In genomic region chr1:231240531-231240882, GRCh38 we compare ENCODE assay signal across 8 cellular contexts. TPM values are rescaled to one million over a fixed set of nuclear protein-coding genes. Genes with fewer than 3 reads are reported as not detected.
DNase-seq lines count a peak whose midpoint lies in the region; ATAC-seq lines count a peak whose summit lies in the region.

No MANE protein-coding gene starts in this region.

- H3K9me3 ChIP-seq in adipocyte (ENCODE audit: control insufficient read depth, low read length), result no peaks in the 10 kb centered on the region

- peak overlapping the region; percentile 94 for H3K4me3 ChIP-seq in adipocyte (ENCODE audit: low read length)

- H3K4me3 Mint-ChIP-seq in immature natural killer cell, result peak overlapping the region; percentile 95 to 99 (median 97)
- H3K4me3 Mint-ChIP-seq in stimulated activated naive CD8-positive, alpha-beta T cell treated with anti-CD3 and anti-CD28 coated beads, Interleukin-15, Interleukin-2, amounts not matched to agents 100 ng/mL and 50 ng/mL, for 24 hours, result peak overlapping the region; percentile 93

- peaks cover 10 to 18% (median 13%) of the 10 kb centered on the region in 3 donors for H3K27me3 Mint-ChIP-seq in immature natural killer cell (ENCODE audit: low read depth in 3 of 3)
- no peaks in the 10 kb centered on the region for H3K27me3 Mint-ChIP-seq in stimulated activated naive CD8-positive, alpha-beta T cell treated with anti-CD3 and anti-CD28 coated beads, Interleukin-15, Interleukin-2, amounts not matched to agents 100 ng/mL and 50 ng/mL, for 24 hours

- peaks cover 10 to 26% (median 19%) of the 10 kb centered on the region in 3 donors for H3K36me3 Mint-ChIP-seq in immature natural killer cell
- peaks cover 51% of the 10 kb centered on the region for H3K36me3 Mint-ChIP-seq in stimulated activated naive CD8-positive, alpha-beta T cell treated with anti-CD3 and anti-CD28 coated beads, Interleukin-15, Interleukin-2, amounts not matched to agents 100 ng/mL and 50 ng/mL, for 24 hours (ENCODE audit: low read depth)

- ATAC-seq in GM18502 (IDR thresholded peaks at IDR 0.05; ENCODE audit: poor library complexity, unreplicated experiment) (peak; percentile 9), HG03354 (IDR thresholded peaks at IDR 0.05; ENCODE audit: poor library complexity, severe bottlenecking, unreplicated experiment) (peak; percentile 11), HG03521 (IDR thresholded peaks at IDR 0.05; ENCODE audit: unreplicated experiment) (no peak), GM18519 (IDR thresholded peaks at IDR 0.05; ENCODE audit: low FRiP score, unreplicated experiment) (no peak)

- peak overlapping the region; percentile 94 to 98 (median 98) for H3K27ac Mint-ChIP-seq in immature natural killer cell
- H3K27ac Mint-ChIP-seq in stimulated activated naive CD8-positive, alpha-beta T cell treated with anti-CD3 and anti-CD28 coated beads, Interleukin-15, Interleukin-2, amounts not matched to agents 100 ng/mL and 50 ng/mL, for 24 hours, result peak overlapping the region; percentile 89

- peaks cover 49% of the 10 kb centered on the region for H3K4me1 ChIP-seq in adipocyte (ENCODE audit: control insufficient read depth, insufficient read depth, low read length)

- DNase-seq in adipocyte (ENCODE audit: low read depth) (peak; percentile 50), immature natural killer cell (no peak), NCI-H510A treated with DMSO at 0.1 percent for 48 hours (lab: John Stamatoyannopoulos, UW) (no peak)

- H3K9me3 Mint-ChIP-seq in immature natural killer cell, result no peaks in the 10 kb centered on the region
- no peaks in the 10 kb centered on the region for H3K9me3 Mint-ChIP-seq in stimulated activated naive CD8-positive, alpha-beta T cell treated with anti-CD3 and anti-CD28 coated beads, Interleukin-15, Interleukin-2, amounts not matched to agents 100 ng/mL and 50 ng/mL, for 24 hours

- no peaks in the 10 kb centered on the region for H3K27me3 ChIP-seq in adipocyte (replicated peaks; ENCODE audit: control insufficient read depth, insufficient read depth, low read length)

- H3K4me1 Mint-ChIP-seq in immature natural killer cell, result peaks cover 60 to 84% of the 10 kb centered on the region in 2 donors
- peaks cover 62% of the 10 kb centered on the region for H3K4me1 Mint-ChIP-seq in stimulated activated naive CD8-positive, alpha-beta T cell treated with anti-CD3 and anti-CD28 coated beads, Interleukin-15, Interleukin-2, amounts not matched to agents 100 ng/mL and 50 ng/mL, for 24 hours (ENCODE audit: low read depth)

- peak overlapping the region; percentile 98 for H3K9ac ChIP-seq in adipocyte (ENCODE audit: low read length)

- peaks cover 18% of the 10 kb centered on the region for H3K36me3 ChIP-seq in adipocyte (ENCODE audit: control insufficient read depth, insufficient read depth, low read length, severe bottlenecking)

RNA-seq across cellular contexts. Expression of gene GNPAT, which starts 0.5 kb away (rescaled TPM):
- polyA plus RNA-seq in immature natural killer cell, result 10 to 100 TPM; 24.4 to 35.3 (median 33.6) TPM

Comparison
In these comparisons a context has a peak if more than half of its experiments do, and no peak if none do; other contexts are left out.
1. ATAC-seq: peak in GM18502 (single experiment) and HG03354 (single experiment); none in HG03521 (single experiment) and GM18519 (single experiment).